Comparison of ENCODE assay signal across 18 cellular contexts in genomic region chr1:48876221-48876785, GRCh38.
A peak's percentile ranks its signal among the peaks of the same experiment; 100 is the strongest.
DNase-seq lines count a peak whose midpoint lies in the region; ATAC-seq, FAIRE-seq and TF ChIP-seq lines count a peak whose summit lies in the region.
"Had no signal": no experiment of that assay in that cellular context is flagged by ENCODE, and none has a peak within 500 bp of the region (broad histone marks: within the 10 kb centered on the region; RNA-seq: fewer than 3 reads in every experiment).

No MANE protein-coding gene starts in this region.

- H3K4me3 Mint-ChIP-seq in activated naive CD4-positive, alpha-beta T cell treated with anti-CD3 and anti-CD28 coated beads for 36 hours, result no peak overlapping the region

- peaks cover 10% of the 10 kb centered on the region for H3K27me3 Mint-ChIP-seq in activated naive CD4-positive, alpha-beta T cell treated with anti-CD3 and anti-CD28 coated beads for 36 hours (ENCODE audit: low read depth)

- CTCF ChIA-PET in A549 (lab: Yijun Ruan, JAX) (interaction anchor here (1.2 kb wide), 2 partner anchors 19 to 39 kb away, joined by 3 read pairs; no protein-coding TSS in a partner anchor), HEK293 (lab: Yijun Ruan, JAX) (interaction anchor here (1.0 to 1.4 kb wide), 2 partner anchors 19 to 199 kb away, joined by 3 to 6 read pairs; no protein-coding TSS in a partner anchor)
- CTCF ChIA-PET in activated naive CD4-positive, alpha-beta T cell treated with anti-CD3 and anti-CD28 coated beads for 36 hours (lab: Charles Lee), result no interaction called here

- H3K9me3 ChIP-seq in A549 (no peaks in the 10 kb centered on the region), HEK293 (ENCODE audit: control insufficient read depth, insufficient read depth, low read depth, low read length) (no peaks in the 10 kb centered on the region), WERI-Rb-1 (ENCODE audit: severe bottlenecking) (no peaks in the 10 kb centered on the region), psoas muscle (no peaks in the 10 kb centered on the region)
- H3K9me3 ChIP-seq: colonic mucosa, upper lobe of right lung had no signal

- no peaks in the 10 kb centered on the region for H3K36me3 Mint-ChIP-seq in activated naive CD4-positive, alpha-beta T cell treated with anti-CD3 and anti-CD28 coated beads for 36 hours (ENCODE audit: low read depth)

- no peaks in the 10 kb centered on the region for H3K4me1 Mint-ChIP-seq in activated naive CD4-positive, alpha-beta T cell treated with anti-CD3 and anti-CD28 coated beads for 36 hours (ENCODE audit: low read depth)

- no peak for TF ChIP-seq POLR2A in A549 (IDR thresholded peaks at IDR 0.05; ENCODE audit: low read length)

- no peaks in the 10 kb centered on the region for H3K27me3 ChIP-seq in WERI-Rb-1 (ENCODE audit: insufficient read depth, low read depth, severe bottlenecking)
- H3K27me3 ChIP-seq in psoas muscle (ENCODE audit: insufficient read depth in 3 of 3, low read length in 2 of 3), result no peaks in the 10 kb centered on the region
- H3K27me3 ChIP-seq: colonic mucosa, upper lobe of right lung had no signal

- intact Hi-C loops in psoas muscle (cut with DNase I), result no loop called here
- intact Hi-C loops in activated naive CD4-positive, alpha-beta T cell treated with anti-CD3 and anti-CD28 coated beads for 36 hours (cut with micrococcal nuclease), result no loop called here

- no peak for TF ChIP-seq RAD21 in A549 (conservative IDR thresholded peaks at IDR 0.05 in 1 of 2, IDR thresholded peaks at IDR 0.05 in 1 of 2)

- H3K4me1 ChIP-seq in A549, result peaks cover 35% of the 10 kb centered on the region
- no peaks in the 10 kb centered on the region for H3K4me1 ChIP-seq in HEK293 (ENCODE audit: control insufficient read depth, insufficient read depth, low read length)
- no peaks in the 10 kb centered on the region for H3K4me1 ChIP-seq in psoas muscle
- H3K4me1 ChIP-seq: colonic mucosa, upper lobe of right lung had no signal

- H3K9me3 Mint-ChIP-seq in activated naive CD4-positive, alpha-beta T cell treated with anti-CD3 and anti-CD28 coated beads for 36 hours, result no peaks in the 10 kb centered on the region

- ATAC-seq in A549 (peak; percentile 4 to 40; a peak in 3 of 6 replicates), psoas muscle (no peak)
- ATAC-seq: upper lobe of right lung had no signal

- peak overlapping the region; percentile 40 for H3K4me2 ChIP-seq in A549

- no peak overlapping the region for H3K27ac Mint-ChIP-seq in activated naive CD4-positive, alpha-beta T cell treated with anti-CD3 and anti-CD28 coated beads for 36 hours

- WGBS in A549 (ENCODE audit: missing lambda C conversion rate), result 47% methylated on average over 4 of the region's 4 CpGs
- 63 to 64% (median 63%) methylated on average over 4 of the region's 4 CpGs for WGBS in psoas muscle, 3 donors

- H3K27ac ChIP-seq in A549 (peak overlapping the region; percentile 83 to 92; a peak in 5 of 6 replicates), HEK293 (ENCODE audit: extremely low read depth, low read depth, low read length) (no peak overlapping the region), WERI-Rb-1 (no peak overlapping the region), psoas muscle (no peak overlapping the region)
- H3K27ac ChIP-seq: colonic mucosa, upper lobe of right lung, VCaP had no signal

- POLR2A ChIA-PET in A549 (lab: Yijun Ruan, JAX) (no interaction called here), HEK293 (lab: Yijun Ruan, JAX) (no interaction called here)

- no peak overlapping the region for H3K4me3 ChIP-seq in A549
- no peak overlapping the region for H3K4me3 ChIP-seq in HEK293 (ENCODE audit: low read depth, low read length)
- no peak overlapping the region for H3K4me3 ChIP-seq in WERI-Rb-1 (ENCODE audit: low read depth, low read length)
- no peak overlapping the region for H3K4me3 ChIP-seq in fibroblast of the aortic adventitia (ENCODE audit: low read depth, low read length)
- no peak overlapping the region for H3K4me3 ChIP-seq in psoas muscle
- H3K4me3 ChIP-seq: colonic mucosa, upper lobe of right lung had no signal

- peak in 1 of 2 experiments; percentile 7 for DNase-seq in A549 (ENCODE audit: low read depth in 1 of 2, low spot score in 1 of 2)
- peak; percentile 33 for DNase-seq in WERI-Rb-1
- peak; percentile 56 for DNase-seq in fibroblast of the aortic adventitia (ENCODE audit: low read depth)
- no peak for DNase-seq in midbrain (lab: John Stamatoyannopoulos, UW)
- no peak for DNase-seq in psoas muscle
- no peak for DNase-seq in activated naive CD4-positive, alpha-beta T cell treated with anti-CD3 and anti-CD28 coated beads for 36 hours
- DNase-seq in ureter (ENCODE audit: low spot score), result no peak
- DNase-seq: activated CD8-positive, alpha-beta memory T cell treated with anti-CD3 and anti-CD28 coated beads, Interleukin-2, amount 50 U/mL, for 4 hours; activated naive CD4-positive, alpha-beta T cell treated with anti-CD3 and anti-CD28 coated beads, Interleukin-2, amount 50 U/mL, for 16 hours; colonic mucosa; DND-41; NCI-H1694; NK-92 treated with Interleukin-12 subunit alpha and Interleukin-12 subunit beta, amount 100 ng/mL, for 24 hours; posterior cingulate gyrus; upper lobe of right lung had no signal

- no peaks in the 10 kb centered on the region for H3K36me3 ChIP-seq in HEK293 (ENCODE audit: control insufficient read depth in 2 of 2, insufficient read depth in 1 of 2, low read length in 2 of 2)
- H3K36me3 ChIP-seq in WERI-Rb-1, result no peaks in the 10 kb centered on the region
- no peaks in the 10 kb centered on the region for H3K36me3 ChIP-seq in psoas muscle (ENCODE audit: insufficient read depth in 1 of 2, low read depth in 1 of 2)
- H3K36me3 ChIP-seq: colonic mucosa, upper lobe of right lung had no signal

- no peak for FAIRE-seq in A549 (lab: Jason Lieb, UNC)
- FAIRE-seq: GM12891 had no signal

- no peak for TF ChIP-seq EP300 in A549 (IDR thresholded peaks at IDR 0.05)

- TF ChIP-seq CTCF in A549 (IDR thresholded peaks at IDR 0.05) (no peak), HEK293 (tag by site-specific recombination; IDR thresholded peaks at IDR 0.05) (no peak), WERI-Rb-1 (IDR thresholded peaks at IDR 0.05; ENCODE audit: low read depth, low read length) (no peak), fibroblast of the aortic adventitia (IDR thresholded peaks at IDR 0.05; ENCODE audit: insufficient read depth, low read length) (peak; percentile 38), psoas muscle (IDR thresholded peaks at IDR 0.05) (no peak)

TF ChIP-seq in A549, 52 proteins besides CTCF, POLR2A, EP300 and RAD21:
- TF ChIP-seq RARB (CRISPR knock-in tag; IDR thresholded peaks at IDR 0.05) (no peak), SMC3 (IDR thresholded peaks at IDR 0.05) (no peak), CHD2 (IDR thresholded peaks at IDR 0.05; ENCODE audit: low read length, partially characterized antibody) (no peak), PBX3 (IDR thresholded peaks at IDR 0.05) (no peak), RNF2 (IDR thresholded peaks at IDR 0.05; ENCODE audit: borderline replicate concordance, low read depth) (no peak)

TF ChIP-seq in HEK293, 187 proteins besides CTCF, POLR2A, EP300 and RAD21:
- TF ChIP-seq ZNF692 (tag by site-specific recombination; IDR thresholded peaks at IDR 0.05) (peak; percentile 76), ZNF560 (tag by site-specific recombination; IDR thresholded peaks at IDR 0.05; ENCODE audit: borderline replicate concordance) (no peak), ZFP69B (tag by site-specific recombination; IDR thresholded peaks at IDR 0.05) (peak; percentile 51; the same call in 1 of the 2 replicates)

Comparison
In these comparisons a context has a peak if more than half of its experiments do, and no peak if none do; other contexts are left out.
1. ATAC-seq: peak in A549 (2 of 2); none in psoas muscle (0 of 4).
2. DNase-seq: peak in WERI-Rb-1 (single experiment) and fibroblast of the aortic adventitia (single experiment); none in midbrain (single experiment), psoas muscle (0 of 2), activated naive CD4-positive, alpha-beta T cell treated with anti-CD3 and anti-CD28 coated beads for 36 hours (single experiment) and ureter (single experiment).
3. H3K27ac ChIP-seq: peak in A549 (2 of 2); none in HEK293 (single experiment), WERI-Rb-1 (single experiment) and psoas muscle (single experiment).